26 cellular contexts compared by ENCODE assay signal in genomic region chr5:10649518-10650410, GRCh38.
DNase-seq lines count a peak whose midpoint lies in the region; ATAC-seq, FAIRE-seq and TF ChIP-seq lines count a peak whose summit lies in the region.
"Had no signal": no experiment of that assay in that cellular context is flagged by ENCODE, and none has a peak within 500 bp of the region (broad histone marks: within the 10 kb centered on the region; RNA-seq: fewer than 3 reads in every experiment).

No MANE protein-coding gene starts in this region.

- no peak for ATAC-seq in K562
- ATAC-seq in GM19035 (IDR thresholded peaks at IDR 0.05; ENCODE audit: unreplicated experiment) = no peak
- ATAC-seq: activated CD8-positive, alpha-beta memory T cell treated with anti-CD3 and anti-CD28 coated beads, Interleukin-2, amount 10 ng/mL, durations not matched to agents 7 days and 5 days; left cardiac atrium; mucosa of descending colon had no signal

- H3K4me1 ChIP-seq in mammary epithelial cell (ENCODE audit: insufficient read depth, low read length) = no peaks in the 10 kb centered on the region
- H3K4me1 ChIP-seq in K562 (replicated peaks in 1 of 2; ENCODE audit: control insufficient read depth in 2 of 2, insufficient read depth in 2 of 2, low read length in 2 of 2) = peaks cover 0 to 2% of the 10 kb centered on the region in 2 experiments; a peak in 1 of 5 replicates
- peaks cover 0 to 7% (median 0%) of the 10 kb centered on the region in 4 donors for H3K4me1 ChIP-seq in stomach
- H3K4me1 ChIP-seq: adrenal gland, upper lobe of left lung had no signal

- CTCF ChIA-PET in mammary epithelial cell (lab: Charles Lee; ENCODE audit: low non-redundant PET) = no interaction called here
- CTCF ChIA-PET in MCF 10A (lab: Yijun Ruan, JAX) = no interaction called here
- CTCF ChIA-PET in K562 (lab: Yijun Ruan, JAX; ENCODE audit: low intra/inter-chr PET ratio) = no interaction called here

- H2AFZ ChIP-seq in mammary epithelial cell (ENCODE audit: low read depth, low read length) (no peak overlapping the region), K562 (ENCODE audit: low read depth, low read length) (no peak overlapping the region)
- H2AFZ ChIP-seq: PC-9 had no signal

- intact Hi-C loops in mammary epithelial cell (cut with micrococcal nuclease) (no loop called here), MCF 10A (cut with micrococcal nuclease) (no loop called here), K562 (cut with micrococcal nuclease) (no loop called here), stomach (cut with DNase I; ENCODE audit: low total_unique reads) (no loop called here)

- in situ Hi-C loops in mammary epithelial cell (cut with MboI; ENCODE audit: low sequenced_read_pairs in 2 of 2) (no loop called here), K562 (cut with MboI) (no loop called here)

- H3K4me3 Mint-ChIP-seq in MCF 10A (ENCODE audit: unreplicated experiment) = no peak overlapping the region
- no peak overlapping the region for H3K4me3 Mint-ChIP-seq in glutamatergic neuron (ENCODE audit: unreplicated experiment)
- H3K4me3 Mint-ChIP-seq: activated CD8-positive, alpha-beta memory T cell treated with anti-CD3 and anti-CD28 coated beads, Interleukin-2, amount 10 ng/mL, durations not matched to agents 7 days and 5 days; CD4-positive, CD25-positive, alpha-beta regulatory T cell had no signal

- no peak overlapping the region for H3K4me2 ChIP-seq in mammary epithelial cell (ENCODE audit: insufficient read depth, low read depth, low read length)
- H3K4me2 ChIP-seq in K562 (ENCODE audit: insufficient read depth, low read length) = no peak overlapping the region
- H3K4me2 ChIP-seq: PC-9 had no signal

- H4K20me1 ChIP-seq in mammary epithelial cell (ENCODE audit: insufficient read depth, low read length) = no peaks in the 10 kb centered on the region
- H4K20me1 ChIP-seq in K562 (replicated peaks; ENCODE audit: control insufficient read depth, insufficient read depth, low read length) = peaks cover 5% of the 10 kb centered on the region; the same call in 1 of the 2 replicates

- H3K27me3 ChIP-seq in mammary epithelial cell (ENCODE audit: insufficient read depth, low read length) (no peaks in the 10 kb centered on the region), K562 (ENCODE audit: control insufficient read depth in 2 of 2, insufficient read depth in 2 of 2, low read length in 2 of 2) (peaks cover 45 to 71% of the 10 kb centered on the region in 2 experiments), stomach (peaks cover 0 to 41% (median 16%) of the 10 kb centered on the region in 3 donors)
- H3K27me3 ChIP-seq: neutrophil had no signal

- TF ChIP-seq EP300 in K562 (IDR thresholded peaks at IDR 0.05; ENCODE audit: low read length) (no peak), stomach (IDR thresholded peaks at IDR 0.05) (no peak)

- WGBS in mammary epithelial cell (ENCODE audit: low coverage, missing lambda C conversion rate) = 41% methylated on average over 15 of the region's 81 CpGs
- 60% methylated on average over 40 of the region's 81 CpGs for WGBS in K562 (ENCODE audit: insufficient coverage, low coverage, missing lambda C conversion rate)
- 26 to 53% (median 34%) methylated on average over 54 to 81 of the region's 81 CpGs for WGBS in stomach, 5 donors

- H3K36me3 Mint-ChIP-seq in MCF 10A (ENCODE audit: insufficient read depth, unreplicated experiment) (peaks cover 11% of the 10 kb centered on the region), glutamatergic neuron (ENCODE audit: unreplicated experiment) (peaks cover 14% of the 10 kb centered on the region)

- H3K27me3 Mint-ChIP-seq in MCF 10A (ENCODE audit: insufficient read depth, unreplicated experiment) = no peaks in the 10 kb centered on the region
- no peaks in the 10 kb centered on the region for H3K27me3 Mint-ChIP-seq in glutamatergic neuron (ENCODE audit: unreplicated experiment)
- H3K27me3 Mint-ChIP-seq: activated CD8-positive, alpha-beta memory T cell treated with anti-CD3 and anti-CD28 coated beads, Interleukin-2, amount 10 ng/mL, durations not matched to agents 7 days and 5 days; CD4-positive, CD25-positive, alpha-beta regulatory T cell had no signal

- H3K9me3 Mint-ChIP-seq in MCF 10A (ENCODE audit: unreplicated experiment) (no peaks in the 10 kb centered on the region), glutamatergic neuron (ENCODE audit: unreplicated experiment) (peaks cover 2% of the 10 kb centered on the region)
- H3K9me3 Mint-ChIP-seq: CD4-positive, CD25-positive, alpha-beta regulatory T cell had no signal

- TF ChIP-seq RAD21 in K562 (CRISPR knock-in tag; conservative IDR thresholded peaks at IDR 0.05 in 1 of 2, IDR thresholded peaks at IDR 0.05 in 1 of 2) = no peak

- no peak for FAIRE-seq in K562 (lab: Jason Lieb, UNC)
- FAIRE-seq: endometrium, GM19239 had no signal

- H3K4me3 ChIP-seq in mammary epithelial cell (replicated peaks in 1 of 3; ENCODE audit: insufficient read depth in 1 of 3, low read depth in 2 of 3, low read length in 3 of 3) (no peak overlapping the region), K562 (no peak overlapping the region), stomach (no peak overlapping the region)
- H3K4me3 ChIP-seq: adrenal gland, mucosa of descending colon, PC-9, upper lobe of left lung had no signal

- H3K9me3 ChIP-seq in mammary epithelial cell (replicated peaks; ENCODE audit: insufficient read depth, low read length) (no peaks in the 10 kb centered on the region), K562 (replicated peaks; ENCODE audit: control insufficient read depth, insufficient read depth, low read depth, low read length) (no peaks in the 10 kb centered on the region), stomach (no peaks in the 10 kb centered on the region)
- H3K9me3 ChIP-seq: adrenal gland, mucosa of descending colon, neutrophil, upper lobe of left lung had no signal

- no peak overlapping the region for H3K27ac Mint-ChIP-seq in MCF 10A (ENCODE audit: low read depth, unreplicated experiment)
- H3K27ac Mint-ChIP-seq in glutamatergic neuron (ENCODE audit: unreplicated experiment) = no peak overlapping the region
- H3K27ac Mint-ChIP-seq: activated CD8-positive, alpha-beta memory T cell treated with anti-CD3 and anti-CD28 coated beads, Interleukin-2, amount 10 ng/mL, durations not matched to agents 7 days and 5 days; CD4-positive, CD25-positive, alpha-beta regulatory T cell had no signal

- no peak overlapping the region for H3K9ac ChIP-seq in mammary epithelial cell (ENCODE audit: insufficient read depth, low read length)
- no peak overlapping the region for H3K9ac ChIP-seq in K562 (ENCODE audit: insufficient read depth in 1 of 2, low read depth in 2 of 2, low read length in 2 of 2)

- peaks cover 7% of the 10 kb centered on the region for H3K9me1 ChIP-seq in K562 (ENCODE audit: control insufficient read depth, insufficient read depth, low read length)

- POLR2A ChIA-PET in MCF 10A (lab: Yijun Ruan, JAX) (no interaction called here), K562 (lab: Yijun Ruan, JAX) (no interaction called here)

- H3K79me2 ChIP-seq in mammary epithelial cell (ENCODE audit: insufficient read depth, low read length) (no peaks in the 10 kb centered on the region), K562 (ENCODE audit: control insufficient read depth, insufficient read depth, low read length) (no peaks in the 10 kb centered on the region)

- DNase-seq in mammary epithelial cell (peak; percentile 20), MCF 10A (ENCODE audit: unreplicated experiment) (no peak), K562 (ENCODE audit: extremely low read depth in 1 of 4, low spot score in 3 of 4) (no peak), islet precursor cell (peak; percentile 90), stomach (peak; percentile 19), glutamatergic neuron (no peak)
- no peak for DNase-seq in stimulated activated CD4-positive, alpha-beta T cell treated with anti-CD3 and anti-CD28 coated beads, Interleukin-2, amount 100 ng/mL, for 48 hours
- DNase-seq: activated CD8-positive, alpha-beta memory T cell treated with anti-CD3 and anti-CD28 coated beads, Interleukin-2, amount 10 ng/mL, durations not matched to agents 7 days and 5 days; activated effector memory CD4-positive, alpha-beta T cell treated with Interleukin-2 at 50 U/mL for 16 hours; adrenal gland; CD4-positive, CD25-positive, alpha-beta regulatory T cell; cerebellar nuclear complex; DND-41; left cardiac atrium; mucosa of descending colon; NCI-H1417 treated with DMSO at 0.1 percent for 48 hours; NCI-H2171 treated with DMSO at 0.1 percent for 48 hours; NCI-H748 treated with DMSO at 0.1 percent for 48 hours; PC-9; stimulated activated CD4-positive, alpha-beta T cell treated with anti-CD3 and anti-CD28 coated beads, Interleukin-15, amount 100 ng/mL, for 24 hours; stimulated activated naive CD4-positive, alpha-beta T cell treated with Interleukin-2 at 50 U/mL for 16 hours had no signal

- dilution Hi-C loops in mammary epithelial cell (cut with HindIII; ENCODE audit: low sequenced_read_pairs) = no loop called here

- TF ChIP-seq POLR2A in K562 (conservative IDR thresholded peaks at IDR 0.05) = no peak
- no peak for TF ChIP-seq POLR2A in stomach (IDR thresholded peaks at IDR 0.05)

- H3K36me3 ChIP-seq in mammary epithelial cell (ENCODE audit: insufficient read depth, low read length) (no peaks in the 10 kb centered on the region), K562 (ENCODE audit: control insufficient read depth, insufficient read depth, low read length) (no peaks in the 10 kb centered on the region), stomach (peaks cover 0 to 19% (median 6%) of the 10 kb centered on the region in 4 donors)
- H3K36me3 ChIP-seq: adrenal gland, upper lobe of left lung had no signal

- TF ChIP-seq CTCF in mammary epithelial cell (conservative IDR thresholded peaks at IDR 0.05 in 1 of 2, IDR thresholded peaks at IDR 0.05 in 1 of 2; ENCODE audit: extremely low read depth in 1 of 2, insufficient read depth in 1 of 2, low read depth in 1 of 2, low read length in 2 of 2) = no peak
- TF ChIP-seq CTCF in MCF 10A (IDR thresholded peaks at IDR 0.05; ENCODE audit: unreplicated experiment) = no peak
- TF ChIP-seq CTCF in K562 (IDR thresholded peaks at IDR 0.05 in 2 of 3, conservative IDR thresholded peaks at IDR 0.05 in 1 of 3; ENCODE audit: insufficient read depth in 2 of 3, low read depth in 1 of 3, low read length in 3 of 3) = no peak
- TF ChIP-seq CTCF in stomach (IDR thresholded peaks at IDR 0.05) = no peak
- no peak for TF ChIP-seq CTCF in glutamatergic neuron (IDR thresholded peaks at IDR 0.05; ENCODE audit: partially characterized antibody, unreplicated experiment)

- no peaks in the 10 kb centered on the region for H3K4me1 Mint-ChIP-seq in MCF 10A (ENCODE audit: insufficient read depth, unreplicated experiment)
- no peaks in the 10 kb centered on the region for H3K4me1 Mint-ChIP-seq in glutamatergic neuron (ENCODE audit: low read depth, unreplicated experiment)

- H3K27ac ChIP-seq in mammary epithelial cell (ENCODE audit: insufficient read depth, low read depth, low read length) = no peak overlapping the region
- H3K27ac ChIP-seq in K562 (ENCODE audit: extremely low read depth, low read depth, low read length) = no peak overlapping the region
- H3K27ac ChIP-seq in stomach = no peak overlapping the region
- H3K27ac ChIP-seq: adrenal gland, neutrophil, PC-9, upper lobe of left lung had no signal

- no TSS peak for BruUV-seq in mammary epithelial cell (replicated peaks; lab: Mats Ljungman, UMichigan)
- no TSS peak for BruUV-seq in MCF 10A (replicated peaks; lab: Mats Ljungman, UMichigan)
- no TSS peak for BruUV-seq in K562 (replicated peaks; lab: Mats Ljungman, UMichigan)

Comparison
In these comparisons a context has a peak if more than half of its experiments do, and no peak if none do; other contexts are left out.
1. DNase-seq: peak in mammary epithelial cell (single experiment), islet precursor cell (single experiment) and stomach (single experiment); none in MCF 10A (single experiment), K562 (0 of 4), glutamatergic neuron (single experiment) and stimulated activated CD4-positive, alpha-beta T cell treated with anti-CD3 and anti-CD28 coated beads, Interleukin-2, amount 100 ng/mL, for 48 hours (0 of 2).